22 cellular contexts compared by ENCODE assay signal in genomic region chr4:144565558-144566195, GRCh38.
DNase-seq lines count a peak whose midpoint lies in the region; ATAC-seq and TF ChIP-seq lines count a peak whose summit lies in the region.
"Had no signal": no experiment of that assay in that cellular context is flagged by ENCODE, and none has a peak within 500 bp of the region (broad histone marks: within the 10 kb centered on the region; RNA-seq: fewer than 3 reads in every experiment).

No MANE protein-coding gene starts in this region.

- TF ChIP-seq CTCF in cardiac fibroblast (IDR thresholded peaks at IDR 0.05; ENCODE audit: low read depth, low read length): no peak

- DNase-seq in EL (peak; percentile 48), cardiac fibroblast (ENCODE audit: low read depth in 2 of 2) (peak; percentile 19 to 76), NCI-H1417 treated with DMSO at 0.1 percent for 48 hours (lab: John Stamatoyannopoulos, UW) (no peak), D341Med (ENCODE audit: low spot score) (no peak), T-helper 1 cell (no peak), iPS-NIHi7 (ENCODE audit: extremely low spot score) (no peak)
- DNase-seq: ACHN; activated CD8-positive, alpha-beta memory T cell treated with anti-CD3 and anti-CD28 coated beads, Interleukin-2, amount 50 U/mL, for 4 hours; CD4-positive, CD25-positive, alpha-beta regulatory T cell; cortex of kidney; head of caudate nucleus; islet precursor cell; mesendoderm; MG63; NCI-H187 treated with DMSO at 0.1 percent for 48 hours; NCI-H510A; psoas muscle; SJCRH30; stimulated activated CD4-positive, alpha-beta T cell treated with anti-CD3 and anti-CD28 coated beads, Interleukin-12 subunit alpha, Interleukin-12 subunit beta, amount 100 ng/mL, for 4 hours; stimulated activated naive CD4-positive, alpha-beta T cell treated with Interleukin-2 at 50 U/mL for 16 hours had no signal

- ATAC-seq in GM19397 (IDR thresholded peaks at IDR 0.05; ENCODE audit: unreplicated experiment) (peak; percentile 42), HG02973 (IDR thresholded peaks at IDR 0.05; ENCODE audit: unreplicated experiment) (peak; percentile 73)
- ATAC-seq: psoas muscle had no signal

- H3K4me3 ChIP-seq in cardiac fibroblast (replicated peaks in 1 of 2; ENCODE audit: low read depth in 2 of 2, low read length in 2 of 2): no peak overlapping the region
- H3K4me3 ChIP-seq: MG63, psoas muscle, SJCRH30 had no signal

Comparison
In these comparisons a context has a peak if more than half of its experiments do, and no peak if none do; other contexts are left out.
1. DNase-seq: peak in EL (single experiment) and cardiac fibroblast (2 of 2); none in NCI-H1417 treated with DMSO at 0.1 percent for 48 hours (single experiment), D341Med (single experiment), T-helper 1 cell (0 of 5) and iPS-NIHi7 (single experiment).